ENCODE assay signal across 1 cellular context in genomic region chr4:155032521-155033229, GRCh38.
TF ChIP-seq lines count a peak whose summit lies in the region.

No MANE protein-coding gene starts in this region.

TF ChIP-seq in GM12878, 131 proteins besides CTCF, POLR2A, EP300 and RAD21 (continued from another document):
- TF ChIP-seq RELA (IDR thresholded peaks at IDR 0.05; ENCODE audit: borderline replicate concordance, partially characterized antibody), result no peak
- 0 out of 2 replicates have a peak, but pooled peaks have one; percentile 50 for TF ChIP-seq JUND (IDR thresholded peaks at IDR 0.05; ENCODE audit: low read depth, low read length)
- no peak for TF ChIP-seq PAX8 (IDR thresholded peaks at IDR 0.05)
- TF ChIP-seq ZBTB4 (CRISPR knock-in tag; IDR thresholded peaks at IDR 0.05), result no peak
- TF ChIP-seq, protein P1, sequence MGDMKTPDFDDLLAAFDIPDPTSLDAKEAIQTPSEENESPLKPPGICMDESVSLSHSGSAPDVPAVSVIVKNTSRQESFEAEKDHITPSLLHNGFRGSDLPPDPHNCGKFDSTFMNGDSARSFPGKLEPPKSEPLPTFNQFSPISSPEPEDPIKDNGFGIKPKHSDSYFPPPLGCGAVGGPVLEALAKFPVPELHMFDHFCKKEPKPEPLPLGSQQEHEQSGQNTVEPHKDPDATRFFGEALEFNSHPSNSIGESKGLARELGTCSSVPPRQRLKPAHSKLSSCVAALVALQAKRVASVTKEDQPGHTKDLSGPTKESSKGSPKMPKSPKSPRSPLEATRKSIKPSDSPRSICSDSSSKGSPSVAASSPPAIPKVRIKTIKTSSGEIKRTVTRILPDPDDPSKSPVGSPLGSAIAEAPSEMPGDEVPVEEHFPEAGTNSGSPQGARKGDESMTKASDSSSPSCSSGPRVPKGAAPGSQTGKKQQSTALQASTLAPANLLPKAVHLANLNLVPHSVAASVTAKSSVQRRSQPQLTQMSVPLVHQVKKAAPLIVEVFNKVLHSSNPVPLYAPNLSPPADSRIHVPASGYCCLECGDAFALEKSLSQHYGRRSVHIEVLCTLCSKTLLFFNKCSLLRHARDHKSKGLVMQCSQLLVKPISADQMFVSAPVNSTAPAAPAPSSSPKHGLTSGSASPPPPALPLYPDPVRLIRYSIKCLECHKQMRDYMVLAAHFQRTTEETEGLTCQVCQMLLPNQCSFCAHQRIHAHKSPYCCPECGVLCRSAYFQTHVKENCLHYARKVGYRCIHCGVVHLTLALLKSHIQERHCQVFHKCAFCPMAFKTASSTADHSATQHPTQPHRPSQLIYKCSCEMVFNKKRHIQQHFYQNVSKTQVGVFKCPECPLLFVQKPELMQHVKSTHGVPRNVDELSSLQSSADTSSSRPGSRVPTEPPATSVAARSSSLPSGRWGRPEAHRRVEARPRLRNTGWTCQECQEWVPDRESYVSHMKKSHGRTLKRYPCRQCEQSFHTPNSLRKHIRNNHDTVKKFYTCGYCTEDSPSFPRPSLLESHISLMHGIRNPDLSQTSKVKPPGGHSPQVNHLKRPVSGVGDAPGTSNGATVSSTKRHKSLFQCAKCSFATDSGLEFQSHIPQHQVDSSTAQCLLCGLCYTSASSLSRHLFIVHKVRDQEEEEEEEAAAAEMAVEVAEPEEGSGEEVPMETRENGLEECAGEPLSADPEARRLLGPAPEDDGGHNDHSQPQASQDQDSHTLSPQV (IDR thresholded peaks at IDR 0.05), result no peak
- no peak for TF ChIP-seq STAT3 (IDR thresholded peaks at IDR 0.05; ENCODE audit: low read depth, low read length)
- no peak for TF ChIP-seq TARDBP (IDR thresholded peaks at IDR 0.05; ENCODE audit: borderline replicate concordance)
- peak; percentile 42; the same call in 1 of the 2 replicates for TF ChIP-seq ZNF384 (IDR thresholded peaks at IDR 0.05; ENCODE audit: borderline replicate concordance, low read depth, low read length)
- TF ChIP-seq E2F8 (IDR thresholded peaks at IDR 0.05; ENCODE audit: low read depth, partially characterized antibody), result no peak
- no peak for TF ChIP-seq HCFC1 (IDR thresholded peaks at IDR 0.05; ENCODE audit: low read length)
- no peak for TF ChIP-seq FOS (IDR thresholded peaks at IDR 0.05; ENCODE audit: borderline replicate concordance, extremely low read depth, insufficient read length)
- no peak for TF ChIP-seq SMAD5 (IDR thresholded peaks at IDR 0.05; ENCODE audit: low read depth)
- TF ChIP-seq NR2C2 (IDR thresholded peaks at IDR 0.05; ENCODE audit: borderline replicate concordance, control insufficient read depth, insufficient read length, low read depth), result no peak
- TF ChIP-seq, protein P2, sequence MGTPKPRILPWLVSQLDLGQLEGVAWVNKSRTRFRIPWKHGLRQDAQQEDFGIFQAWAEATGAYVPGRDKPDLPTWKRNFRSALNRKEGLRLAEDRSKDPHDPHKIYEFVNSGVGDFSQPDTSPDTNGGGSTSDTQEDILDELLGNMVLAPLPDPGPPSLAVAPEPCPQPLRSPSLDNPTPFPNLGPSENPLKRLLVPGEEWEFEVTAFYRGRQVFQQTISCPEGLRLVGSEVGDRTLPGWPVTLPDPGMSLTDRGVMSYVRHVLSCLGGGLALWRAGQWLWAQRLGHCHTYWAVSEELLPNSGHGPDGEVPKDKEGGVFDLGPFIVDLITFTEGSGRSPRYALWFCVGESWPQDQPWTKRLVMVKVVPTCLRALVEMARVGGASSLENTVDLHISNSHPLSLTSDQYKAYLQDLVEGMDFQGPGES (IDR thresholded peaks at IDR 0.05), result no peak
- TF ChIP-seq, protein P3, sequence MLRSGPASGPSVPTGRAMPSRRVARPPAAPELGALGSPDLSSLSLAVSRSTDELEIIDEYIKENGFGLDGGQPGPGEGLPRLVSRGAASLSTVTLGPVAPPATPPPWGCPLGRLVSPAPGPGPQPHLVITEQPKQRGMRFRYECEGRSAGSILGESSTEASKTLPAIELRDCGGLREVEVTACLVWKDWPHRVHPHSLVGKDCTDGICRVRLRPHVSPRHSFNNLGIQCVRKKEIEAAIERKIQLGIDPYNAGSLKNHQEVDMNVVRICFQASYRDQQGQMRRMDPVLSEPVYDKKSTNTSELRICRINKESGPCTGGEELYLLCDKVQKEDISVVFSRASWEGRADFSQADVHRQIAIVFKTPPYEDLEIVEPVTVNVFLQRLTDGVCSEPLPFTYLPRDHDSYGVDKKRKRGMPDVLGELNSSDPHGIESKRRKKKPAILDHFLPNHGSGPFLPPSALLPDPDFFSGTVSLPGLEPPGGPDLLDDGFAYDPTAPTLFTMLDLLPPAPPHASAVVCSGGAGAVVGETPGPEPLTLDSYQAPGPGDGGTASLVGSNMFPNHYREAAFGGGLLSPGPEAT (IDR thresholded peaks at IDR 0.05; ENCODE audit: low read depth), result peak; percentile 41; the same call in 1 of the 2 replicates
- TF ChIP-seq SIN3A (IDR thresholded peaks at IDR 0.05; ENCODE audit: low read depth, low read length), result no peak
- no peak for TF ChIP-seq BCL3 (IDR thresholded peaks at IDR 0.05; ENCODE audit: borderline replicate concordance, insufficient read depth, low read depth, low read length, poor library complexity, severe bottlenecking)
- TF ChIP-seq, protein P4, sequence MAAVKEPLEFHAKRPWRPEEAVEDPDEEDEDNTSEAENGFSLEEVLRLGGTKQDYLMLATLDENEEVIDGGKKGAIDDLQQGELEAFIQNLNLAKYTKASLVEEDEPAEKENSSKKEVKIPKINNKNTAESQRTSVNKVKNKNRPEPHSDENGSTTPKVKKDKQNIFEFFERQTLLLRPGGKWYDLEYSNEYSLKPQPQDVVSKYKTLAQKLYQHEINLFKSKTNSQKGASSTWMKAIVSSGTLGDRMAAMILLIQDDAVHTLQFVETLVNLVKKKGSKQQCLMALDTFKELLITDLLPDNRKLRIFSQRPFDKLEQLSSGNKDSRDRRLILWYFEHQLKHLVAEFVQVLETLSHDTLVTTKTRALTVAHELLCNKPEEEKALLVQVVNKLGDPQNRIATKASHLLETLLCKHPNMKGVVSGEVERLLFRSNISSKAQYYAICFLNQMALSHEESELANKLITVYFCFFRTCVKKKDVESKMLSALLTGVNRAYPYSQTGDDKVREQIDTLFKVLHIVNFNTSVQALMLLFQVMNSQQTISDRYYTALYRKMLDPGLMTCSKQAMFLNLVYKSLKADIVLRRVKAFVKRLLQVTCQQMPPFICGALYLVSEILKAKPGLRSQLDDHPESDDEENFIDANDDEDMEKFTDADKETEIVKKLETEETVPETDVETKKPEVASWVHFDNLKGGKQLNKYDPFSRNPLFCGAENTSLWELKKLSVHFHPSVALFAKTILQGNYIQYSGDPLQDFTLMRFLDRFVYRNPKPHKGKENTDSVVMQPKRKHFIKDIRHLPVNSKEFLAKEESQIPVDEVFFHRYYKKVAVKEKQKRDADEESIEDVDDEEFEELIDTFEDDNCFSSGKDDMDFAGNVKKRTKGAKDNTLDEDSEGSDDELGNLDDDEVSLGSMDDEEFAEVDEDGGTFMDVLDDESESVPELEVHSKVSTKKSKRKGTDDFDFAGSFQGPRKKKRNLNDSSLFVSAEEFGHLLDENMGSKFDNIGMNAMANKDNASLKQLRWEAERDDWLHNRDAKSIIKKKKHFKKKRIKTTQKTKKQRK (IDR thresholded peaks at IDR 0.05; ENCODE audit: low read depth, low read length), result no peak
- TF ChIP-seq SIX5 (IDR thresholded peaks at IDR 0.05; ENCODE audit: low read depth, low read length, severe bottlenecking), result no peak
- TF ChIP-seq FOXK2 (IDR thresholded peaks at IDR 0.05), result no peak
- peak; percentile 91 for TF ChIP-seq MEF2B (IDR thresholded peaks at IDR 0.05; ENCODE audit: partially characterized antibody, poor library complexity, severe bottlenecking)
- TF ChIP-seq TCF7 (IDR thresholded peaks at IDR 0.05; ENCODE audit: borderline replicate concordance), result no peak
